Comparison of ENCODE assay signal across 9 cellular contexts in genomic region chr16:54284319-54284930, GRCh38. TPM values are rescaled to one million over a fixed set of nuclear protein-coding genes. Genes with fewer than 3 reads are reported as not detected.
DNase-seq lines count a peak whose midpoint lies in the region; ATAC-seq and TF ChIP-seq lines count a peak whose summit lies in the region.
"Had no signal": no experiment of that assay in that cellular context is flagged by ENCODE, and none has a peak within 500 bp of the region (broad histone marks: within the 10 kb centered on the region; RNA-seq: fewer than 3 reads in every experiment).

No MANE protein-coding gene starts in this region.

- POLR2A ChIA-PET in SK-N-SH (lab: Yijun Ruan, JAX), result no interaction called here

- H3K4me1 ChIP-seq in SK-N-SH (ENCODE audit: control insufficient read depth in 1 of 2, insufficient read depth in 2 of 2, low read depth in 1 of 2, low read length in 1 of 2) (no peaks in the 10 kb centered on the region; a peak in 2 of 4 replicates), thoracic aorta (ENCODE audit: control insufficient read depth in 1 of 2, low read depth in 2 of 2) (peaks cover 8 to 40% of the 10 kb centered on the region in 2 donors)

- peak overlapping the region; percentile 79; a peak in 2 of 4 replicates for H3K4me3 ChIP-seq in SK-N-SH (ENCODE audit: low read depth in 2 of 2, low read length in 1 of 2)
- H3K4me3 ChIP-seq in thoracic aorta, result peak overlapping the region; percentile 87

- no peaks in the 10 kb centered on the region for H3K27me3 ChIP-seq in SK-N-SH (ENCODE audit: insufficient read depth)
- peaks cover 12% of the 10 kb centered on the region for H3K27me3 ChIP-seq in thoracic aorta (replicated peaks; ENCODE audit: insufficient read depth)

- H3K79me2 ChIP-seq in SK-N-SH (ENCODE audit: insufficient read depth), result peaks cover 3% of the 10 kb centered on the region

- no peaks in the 10 kb centered on the region for H4K20me1 ChIP-seq in SK-N-SH (ENCODE audit: insufficient read depth)

- no peaks in the 10 kb centered on the region for H3F3A ChIP-seq in SK-N-SH (replicated peaks; ENCODE audit: insufficient read depth)

- no peak overlapping the region for H2AFZ ChIP-seq in SK-N-SH (ENCODE audit: low read depth)

- no peaks in the 10 kb centered on the region for H3K9me2 ChIP-seq in SK-N-SH

- H3K4me2 ChIP-seq in SK-N-SH, result peak overlapping the region; percentile 81

- TF ChIP-seq EP300 in SK-N-SH (IDR thresholded peaks at IDR 0.05; ENCODE audit: borderline replicate concordance in 1 of 2, low read depth in 1 of 2, low read length in 1 of 2), result no peak

- 79% methylated on average over 22 of the region's 73 CpGs for WGBS in SK-N-SH (ENCODE audit: low lambda C conversion rate)

- no peak for TF ChIP-seq CTCF in SK-N-SH (IDR thresholded peaks at IDR 0.05)
- TF ChIP-seq CTCF in VCaP (conservative IDR thresholded peaks at IDR 0.05), result no peak
- TF ChIP-seq CTCF in thoracic aorta (IDR thresholded peaks at IDR 0.05), result no peak

- no peak for TF ChIP-seq RAD21 in SK-N-SH (IDR thresholded peaks at IDR 0.05; ENCODE audit: low read length)

- H3K36me3 ChIP-seq in SK-N-SH (replicated peaks in 1 of 2; ENCODE audit: control insufficient read depth in 1 of 2, insufficient read depth in 2 of 2, low read length in 1 of 2) (peaks cover 4 to 10% of the 10 kb centered on the region in 2 experiments), thoracic aorta (no peaks in the 10 kb centered on the region)

- H3K9ac ChIP-seq in SK-N-SH, result no peak overlapping the region

- no peak overlapping the region for H3K27ac ChIP-seq in SK-N-SH (ENCODE audit: low read depth in 2 of 2, low read length in 1 of 2)
- H3K27ac ChIP-seq in VCaP, result peak overlapping the region; percentile 98
- H3K27ac ChIP-seq in thoracic aorta, result no peak overlapping the region

- peak; percentile 57 for DNase-seq in SK-N-SH
- peak; percentile 9 for DNase-seq in iris pigment epithelial cell (ENCODE audit: low read depth)
- DNase-seq in thoracic aorta (ENCODE audit: low spot score), result no peak
- DNase-seq in HT-29 (ENCODE audit: low spot score), result no peak
- no peak for DNase-seq in effector CD4-positive, alpha-beta T cell
- DNase-seq: CD4-positive, CD25-positive, alpha-beta regulatory T cell had no signal

- H3K9me3 ChIP-seq in SK-N-SH, result no peaks in the 10 kb centered on the region
- H3K9me3 ChIP-seq in thoracic aorta, result no peaks in the 10 kb centered on the region

- ATAC-seq in SK-N-SH treated with all-trans-retinoic acid at 6 μM for 48 hours, result no peak
- ATAC-seq in thoracic aorta (ENCODE audit: insufficient number of reproducible peaks, low FRiP score, low read depth), result no peak
- no peak for ATAC-seq in HG03565 (IDR thresholded peaks at IDR 0.05; ENCODE audit: unreplicated experiment)

- CTCF ChIA-PET in SK-N-SH (lab: Yijun Ruan, JAX), result interaction anchor here (0.7 kb wide), 1 partner anchor 92 kb away, joined by 3 read pairs; no protein-coding TSS in a partner anchor

TF ChIP-seq in SK-N-SH, 30 proteins besides CTCF, POLR2A, EP300 and RAD21 (continues in another document):
- TF ChIP-seq POLR2AphosphoS5 (IDR thresholded peaks at IDR 0.05; ENCODE audit: low read depth, low read length) (no peak), TAF1 (IDR thresholded peaks at IDR 0.05; ENCODE audit: borderline replicate concordance, low read depth, low read length) (no peak), RCOR1 (IDR thresholded peaks at IDR 0.05; ENCODE audit: low read length) (no peak), FOXJ3 (CRISPR knock-in tag; IDR thresholded peaks at IDR 0.05) (no peak), ELF1 (IDR thresholded peaks at IDR 0.05) (no peak), FOXM1 (IDR thresholded peaks at IDR 0.05; ENCODE audit: low read depth) (no peak), RFX5 (IDR thresholded peaks at IDR 0.05; ENCODE audit: low read length) (no peak), TCF12 (IDR thresholded peaks at IDR 0.05) (no peak), GABPA (IDR thresholded peaks at IDR 0.05; ENCODE audit: low read depth) (no peak), MAX (IDR thresholded peaks at IDR 0.05; ENCODE audit: low read depth) (no peak), CHD2 (IDR thresholded peaks at IDR 0.05; ENCODE audit: low read length, partially characterized antibody) (no peak), ZBTB33 (IDR thresholded peaks at IDR 0.05; ENCODE audit: borderline replicate concordance, low read depth) (no peak)
- TF ChIP-seq, protein P1, sequence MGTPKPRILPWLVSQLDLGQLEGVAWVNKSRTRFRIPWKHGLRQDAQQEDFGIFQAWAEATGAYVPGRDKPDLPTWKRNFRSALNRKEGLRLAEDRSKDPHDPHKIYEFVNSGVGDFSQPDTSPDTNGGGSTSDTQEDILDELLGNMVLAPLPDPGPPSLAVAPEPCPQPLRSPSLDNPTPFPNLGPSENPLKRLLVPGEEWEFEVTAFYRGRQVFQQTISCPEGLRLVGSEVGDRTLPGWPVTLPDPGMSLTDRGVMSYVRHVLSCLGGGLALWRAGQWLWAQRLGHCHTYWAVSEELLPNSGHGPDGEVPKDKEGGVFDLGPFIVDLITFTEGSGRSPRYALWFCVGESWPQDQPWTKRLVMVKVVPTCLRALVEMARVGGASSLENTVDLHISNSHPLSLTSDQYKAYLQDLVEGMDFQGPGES (IDR thresholded peaks at IDR 0.05; ENCODE audit: low read depth, low read length), result no peak

TF ChIP-seq in SK-N-SH treated with all-trans-retinoic acid at 6 μM for 48 hours, 23 proteins besides CTCF, POLR2A, EP300 and RAD21:
- no peak for TF ChIP-seq BACH2 (CRISPR knock-in tag; IDR thresholded peaks at IDR 0.05; ENCODE audit: borderline replicate concordance)
- TF ChIP-seq ZNF70 (CRISPR knock-in tag; IDR thresholded peaks at IDR 0.05), result no peak
- TF ChIP-seq POU6F1 (CRISPR knock-in tag; IDR thresholded peaks at IDR 0.05; ENCODE audit: borderline replicate concordance, low read depth), result no peak
- no peak for TF ChIP-seq ESRRG (CRISPR knock-in tag; IDR thresholded peaks at IDR 0.05)
- TF ChIP-seq, protein P2, sequence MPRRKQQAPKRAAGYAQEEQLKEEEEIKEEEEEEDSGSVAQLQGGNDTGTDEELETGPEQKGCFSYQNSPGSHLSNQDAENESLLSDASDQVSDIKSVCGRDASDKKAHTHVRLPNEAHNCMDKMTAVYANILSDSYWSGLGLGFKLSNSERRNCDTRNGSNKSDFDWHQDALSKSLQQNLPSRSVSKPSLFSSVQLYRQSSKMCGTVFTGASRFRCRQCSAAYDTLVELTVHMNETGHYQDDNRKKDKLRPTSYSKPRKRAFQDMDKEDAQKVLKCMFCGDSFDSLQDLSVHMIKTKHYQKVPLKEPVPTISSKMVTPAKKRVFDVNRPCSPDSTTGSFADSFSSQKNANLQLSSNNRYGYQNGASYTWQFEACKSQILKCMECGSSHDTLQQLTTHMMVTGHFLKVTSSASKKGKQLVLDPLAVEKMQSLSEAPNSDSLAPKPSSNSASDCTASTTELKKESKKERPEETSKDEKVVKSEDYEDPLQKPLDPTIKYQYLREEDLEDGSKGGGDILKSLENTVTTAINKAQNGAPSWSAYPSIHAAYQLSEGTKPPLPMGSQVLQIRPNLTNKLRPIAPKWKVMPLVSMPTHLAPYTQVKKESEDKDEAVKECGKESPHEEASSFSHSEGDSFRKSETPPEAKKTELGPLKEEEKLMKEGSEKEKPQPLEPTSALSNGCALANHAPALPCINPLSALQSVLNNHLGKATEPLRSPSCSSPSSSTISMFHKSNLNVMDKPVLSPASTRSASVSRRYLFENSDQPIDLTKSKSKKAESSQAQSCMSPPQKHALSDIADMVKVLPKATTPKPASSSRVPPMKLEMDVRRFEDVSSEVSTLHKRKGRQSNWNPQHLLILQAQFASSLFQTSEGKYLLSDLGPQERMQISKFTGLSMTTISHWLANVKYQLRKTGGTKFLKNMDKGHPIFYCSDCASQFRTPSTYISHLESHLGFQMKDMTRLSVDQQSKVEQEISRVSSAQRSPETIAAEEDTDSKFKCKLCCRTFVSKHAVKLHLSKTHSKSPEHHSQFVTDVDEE (CRISPR knock-in tag; IDR thresholded peaks at IDR 0.05), result no peak
- no peak for TF ChIP-seq ZNF8 (CRISPR knock-in tag; IDR thresholded peaks at IDR 0.05)
- no peak for TF ChIP-seq TCF4 (CRISPR knock-in tag; IDR thresholded peaks at IDR 0.05; ENCODE audit: borderline replicate concordance)
- TF ChIP-seq ZFP3 (CRISPR knock-in tag; IDR thresholded peaks at IDR 0.05), result no peak
- TF ChIP-seq ISL1 (CRISPR knock-in tag; IDR thresholded peaks at IDR 0.05), result no peak
- no peak for TF ChIP-seq TOX (CRISPR knock-in tag; IDR thresholded peaks at IDR 0.05; ENCODE audit: borderline replicate concordance)
- TF ChIP-seq, protein P3, sequence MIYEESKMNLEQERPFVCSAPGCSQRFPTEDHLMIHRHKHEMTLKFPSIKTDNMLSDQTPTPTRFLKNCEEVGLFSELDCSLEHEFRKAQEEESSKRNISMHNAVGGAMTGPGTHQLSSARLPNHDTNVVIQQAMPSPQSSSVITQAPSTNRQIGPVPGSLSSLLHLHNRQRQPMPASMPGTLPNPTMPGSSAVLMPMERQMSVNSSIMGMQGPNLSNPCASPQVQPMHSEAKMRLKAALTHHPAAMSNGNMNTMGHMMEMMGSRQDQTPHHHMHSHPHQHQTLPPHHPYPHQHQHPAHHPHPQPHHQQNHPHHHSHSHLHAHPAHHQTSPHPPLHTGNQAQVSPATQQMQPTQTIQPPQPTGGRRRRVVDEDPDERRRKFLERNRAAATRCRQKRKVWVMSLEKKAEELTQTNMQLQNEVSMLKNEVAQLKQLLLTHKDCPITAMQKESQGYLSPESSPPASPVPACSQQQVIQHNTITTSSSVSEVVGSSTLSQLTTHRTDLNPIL (CRISPR knock-in tag; IDR thresholded peaks at IDR 0.05; ENCODE audit: low read depth), result no peak

RNA-seq across cellular contexts. Expression of gene IRX3, which starts 2.2 kb away (rescaled TPM):
- 4.1 and 7.1 TPM in 2 replicates for polyA plus RNA-seq in SK-N-SH (2012; rRNA removed)
- polyA plus RNA-seq in SK-N-SH (2012; cell fraction: cytosol; rRNA removed), result 4.9 and 7.3 TPM in 2 replicates
- polyA plus RNA-seq in SK-N-SH (2012; cell fraction: nucleus; rRNA removed), result 4.9 and 6.5 TPM in 2 replicates
- 1 to 10 TPM in 1 of 2 donors, under 1 TPM in 1; 0.95 to 2.0 TPM for total RNA-seq in thoracic aorta
- total RNA-seq in HT-29 (2014; rRNA removed; shearing (Covaris generic)), result not detected in 2 replicates
- total RNA-seq: CD4-positive, CD25-positive, alpha-beta regulatory T cell had no signal
- polyA plus RNA-seq: CD4-positive, CD25-positive, alpha-beta regulatory T cell had no signal

Comparison
In these comparisons a context has a peak if more than half of its experiments do, and no peak if none do; other contexts are left out.
1. DNase-seq: peak in SK-N-SH (single experiment) and iris pigment epithelial cell (single experiment); none in thoracic aorta (single experiment), HT-29 (single experiment) and effector CD4-positive, alpha-beta T cell (single experiment).